Comparison of ENCODE assay signal across 13 cellular contexts in genomic region chrX:7139202-7140081, GRCh38. TPM values are rescaled to one million over a fixed set of nuclear protein-coding genes. Genes with fewer than 3 reads are reported as not detected.
DNase-seq lines count a peak whose midpoint lies in the region; ATAC-seq and TF ChIP-seq lines count a peak whose summit lies in the region.
"Had no signal": no experiment of that assay in that cellular context is flagged by ENCODE, and none has a peak within 500 bp of the region (broad histone marks: within the 10 kb centered on the region; RNA-seq: fewer than 3 reads in every experiment).

No MANE protein-coding gene starts in this region.

- DNase-seq in AG08395 (ENCODE audit: low spot score) = peak; percentile 70
- DNase-seq in HS-5 (ENCODE audit: low read depth) = peak; percentile 73
- peak; percentile 18 to 77 for DNase-seq in cardiac fibroblast (ENCODE audit: low read depth in 2 of 2)
- DNase-seq in left lobe of liver (ENCODE audit: low spot score) = peak; percentile 44
- no peak for DNase-seq in retina
- DNase-seq in DMS153 (lab: John Stamatoyannopoulos, UW) = no peak
- DNase-seq: activated B cell treated with CpG ODN at 0.5 μM for 24 hours, NCI-H1436 treated with DMSO at 0.1 percent for 48 hours, NCI-H510A treated with DMSO at 0.1 percent for 48 hours, T-cell had no signal

- no peak for TF ChIP-seq CTCF in cardiac fibroblast (IDR thresholded peaks at IDR 0.05; ENCODE audit: low read depth, low read length)

- no peak overlapping the region for H3K4me3 ChIP-seq in cardiac fibroblast (replicated peaks in 1 of 2; ENCODE audit: low read depth in 2 of 2, low read length in 2 of 2)
- H3K4me3 ChIP-seq: BLaER1 treated with 17β-estradiol and CSF1 and Interleukin-3, amounts not matched to agents 10 nM and 100 nM had no signal

- ATAC-seq in left lobe of liver (peak; percentile 75), GM18502 (IDR thresholded peaks at IDR 0.05; ENCODE audit: poor library complexity, unreplicated experiment) (no peak), GM18909 (IDR thresholded peaks at IDR 0.05; ENCODE audit: poor library complexity, unreplicated experiment) (no peak)
- ATAC-seq: T-cell had no signal

RNA-seq across cellular contexts. Expression of gene STS, which starts 8.1 kb away (rescaled TPM):
- 4.2 TPM for total RNA-seq in left lobe of liver

RNA-seq across cellular contexts. Expression of gene PUDP, which starts 8.5 kb away (rescaled TPM):
- total RNA-seq in left lobe of liver = 5.8 TPM

Comparison
In these comparisons a context has a peak if more than half of its experiments do, and no peak if none do; other contexts are left out.
1. DNase-seq: peak in AG08395 (single experiment), HS-5 (single experiment), cardiac fibroblast (2 of 2) and left lobe of liver (single experiment); none in retina (single experiment) and DMS153 (single experiment).